ENCODE assay signal across 1 cellular context in genomic region chr1:66945316-66945715, GRCh38.
TF ChIP-seq lines count a peak whose summit lies in the region.

No MANE protein-coding gene starts in this region.

TF ChIP-seq in GM23338, 12 proteins besides CTCF, POLR2A, EP300 and RAD21:
- TF ChIP-seq CREB1 (CRISPR knock-in tag; IDR thresholded peaks at IDR 0.05; ENCODE audit: low read depth) (no peak), ETS1 (IDR thresholded peaks at IDR 0.05) (no peak), ZNF331 (CRISPR knock-in tag; IDR thresholded peaks at IDR 0.05; ENCODE audit: low read depth) (no peak), STAT1 (IDR thresholded peaks at IDR 0.05; ENCODE audit: unreplicated experiment) (no peak), NANOG (IDR thresholded peaks at IDR 0.05; ENCODE audit: borderline replicate concordance) (no peak)
